1 cellular context compared by ENCODE assay signal in the genomic region with DNA sequence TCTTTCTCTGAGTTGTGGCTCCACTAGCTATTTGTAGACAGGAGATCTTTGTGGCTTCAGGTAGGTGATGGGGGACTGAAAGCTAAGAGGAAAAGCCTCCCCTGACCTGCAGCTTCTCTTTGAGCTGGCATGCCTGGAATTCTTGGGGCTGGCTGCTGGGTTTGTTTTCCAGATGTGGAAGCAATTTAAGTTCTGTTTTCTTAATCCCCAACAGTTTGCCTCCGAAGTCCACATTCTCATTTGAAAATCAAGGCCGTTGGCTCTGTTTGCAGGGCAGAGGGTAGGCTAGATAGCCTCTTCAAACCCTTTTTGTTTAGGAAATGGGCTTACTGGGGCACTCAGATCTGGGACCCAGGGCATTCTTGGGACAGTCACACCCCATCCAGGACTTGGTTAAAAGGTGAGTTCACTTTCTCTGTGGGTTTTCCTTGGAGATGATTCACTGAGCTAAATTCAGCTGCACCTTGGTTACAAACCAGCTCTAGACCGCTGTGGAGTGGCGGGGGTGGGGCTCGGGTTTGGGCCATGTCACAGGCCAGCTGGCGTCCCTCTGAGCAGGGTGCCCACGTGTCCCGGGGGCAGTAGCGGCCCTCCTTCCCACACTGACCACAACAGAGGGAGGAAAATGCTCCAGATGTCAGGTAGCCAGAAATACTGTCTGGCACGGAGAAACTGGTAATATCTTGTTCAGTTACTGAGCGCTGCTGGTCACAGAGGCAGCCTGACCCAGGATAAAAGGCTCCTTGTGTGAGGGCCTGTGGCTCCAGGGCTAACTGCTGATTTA.
TF ChIP-seq lines count a peak whose summit lies in the region.

No MANE protein-coding gene starts in this region.

TF ChIP-seq in GM12878, 131 proteins besides CTCF, POLR2A, EP300 and RAD21 (continued from another document):
- TF ChIP-seq, protein P1, sequence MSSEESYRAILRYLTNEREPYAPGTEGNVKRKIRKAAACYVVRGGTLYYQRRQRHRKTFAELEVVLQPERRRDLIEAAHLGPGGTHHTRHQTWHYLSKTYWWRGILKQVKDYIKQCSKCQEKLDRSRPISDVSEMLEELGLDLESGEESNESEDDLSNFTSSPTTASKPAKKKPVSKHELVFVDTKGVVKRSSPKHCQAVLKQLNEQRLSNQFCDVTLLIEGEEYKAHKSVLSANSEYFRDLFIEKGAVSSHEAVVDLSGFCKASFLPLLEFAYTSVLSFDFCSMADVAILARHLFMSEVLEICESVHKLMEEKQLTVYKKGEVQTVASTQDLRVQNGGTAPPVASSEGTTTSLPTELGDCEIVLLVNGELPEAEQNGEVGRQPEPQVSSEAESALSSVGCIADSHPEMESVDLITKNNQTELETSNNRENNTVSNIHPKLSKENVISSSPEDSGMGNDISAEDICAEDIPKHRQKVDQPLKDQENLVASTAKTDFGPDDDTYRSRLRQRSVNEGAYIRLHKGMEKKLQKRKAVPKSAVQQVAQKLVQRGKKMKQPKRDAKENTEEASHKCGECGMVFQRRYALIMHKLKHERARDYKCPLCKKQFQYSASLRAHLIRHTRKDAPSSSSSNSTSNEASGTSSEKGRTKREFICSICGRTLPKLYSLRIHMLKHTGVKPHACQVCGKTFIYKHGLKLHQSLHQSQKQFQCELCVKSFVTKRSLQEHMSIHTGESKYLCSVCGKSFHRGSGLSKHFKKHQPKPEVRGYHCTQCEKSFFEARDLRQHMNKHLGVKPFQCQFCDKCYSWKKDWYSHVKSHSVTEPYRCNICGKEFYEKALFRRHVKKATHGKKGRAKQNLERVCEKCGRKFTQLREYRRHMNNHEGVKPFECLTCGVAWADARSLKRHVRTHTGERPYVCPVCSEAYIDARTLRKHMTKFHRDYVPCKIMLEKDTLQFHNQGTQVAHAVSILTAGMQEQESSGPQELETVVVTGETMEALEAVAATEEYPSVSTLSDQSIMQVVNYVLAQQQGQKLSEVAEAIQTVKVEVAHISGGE (CRISPR knock-in tag; IDR thresholded peaks at IDR 0.05), result no peak
- TF ChIP-seq RFX5 (IDR thresholded peaks at IDR 0.05; ENCODE audit: low read depth, low read length) (no peak), IKZF2 (IDR thresholded peaks at IDR 0.05) (0 out of 4 replicates have a peak, but pooled peaks of 1 of the 2 experiments have one; percentile 9), ZNF622 (IDR thresholded peaks at IDR 0.05) (no peak), MEF2B (IDR thresholded peaks at IDR 0.05; ENCODE audit: partially characterized antibody, poor library complexity, severe bottlenecking) (no peak), CBX3 (IDR thresholded peaks at IDR 0.05; ENCODE audit: borderline replicate concordance, low read depth) (no peak), CBFB (IDR thresholded peaks at IDR 0.05; ENCODE audit: low read depth) (0 out of 2 replicates have a peak, but pooled peaks have one; percentile 36), BHLHE40 (IDR thresholded peaks at IDR 0.05; ENCODE audit: borderline replicate concordance in 1 of 2, low read depth in 2 of 2, low read length in 1 of 2) (peak in 1 of 2 experiments; percentile 30; a peak in 1 of 4 replicates), CREB1 (IDR thresholded peaks at IDR 0.05; ENCODE audit: low read depth) (no peak), YBX1 (IDR thresholded peaks at IDR 0.05) (no peak), BCL11A (IDR thresholded peaks at IDR 0.05; ENCODE audit: low read depth, low read length) (no peak), RAD51 (IDR thresholded peaks at IDR 0.05) (0 out of 2 replicates have a peak, but pooled peaks have one; percentile 14), CREM (IDR thresholded peaks at IDR 0.05; ENCODE audit: low read depth) (no peak), MTA2 (IDR thresholded peaks at IDR 0.05; ENCODE audit: low read depth) (no peak)
- TF ChIP-seq, protein P2, sequence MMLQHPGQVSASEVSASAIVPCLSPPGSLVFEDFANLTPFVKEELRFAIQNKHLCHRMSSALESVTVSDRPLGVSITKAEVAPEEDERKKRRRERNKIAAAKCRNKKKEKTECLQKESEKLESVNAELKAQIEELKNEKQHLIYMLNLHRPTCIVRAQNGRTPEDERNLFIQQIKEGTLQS (IDR thresholded peaks at IDR 0.05; ENCODE audit: borderline replicate concordance, extremely low read depth, low read depth, low read length), result no peak
- TF ChIP-seq, protein P3, sequence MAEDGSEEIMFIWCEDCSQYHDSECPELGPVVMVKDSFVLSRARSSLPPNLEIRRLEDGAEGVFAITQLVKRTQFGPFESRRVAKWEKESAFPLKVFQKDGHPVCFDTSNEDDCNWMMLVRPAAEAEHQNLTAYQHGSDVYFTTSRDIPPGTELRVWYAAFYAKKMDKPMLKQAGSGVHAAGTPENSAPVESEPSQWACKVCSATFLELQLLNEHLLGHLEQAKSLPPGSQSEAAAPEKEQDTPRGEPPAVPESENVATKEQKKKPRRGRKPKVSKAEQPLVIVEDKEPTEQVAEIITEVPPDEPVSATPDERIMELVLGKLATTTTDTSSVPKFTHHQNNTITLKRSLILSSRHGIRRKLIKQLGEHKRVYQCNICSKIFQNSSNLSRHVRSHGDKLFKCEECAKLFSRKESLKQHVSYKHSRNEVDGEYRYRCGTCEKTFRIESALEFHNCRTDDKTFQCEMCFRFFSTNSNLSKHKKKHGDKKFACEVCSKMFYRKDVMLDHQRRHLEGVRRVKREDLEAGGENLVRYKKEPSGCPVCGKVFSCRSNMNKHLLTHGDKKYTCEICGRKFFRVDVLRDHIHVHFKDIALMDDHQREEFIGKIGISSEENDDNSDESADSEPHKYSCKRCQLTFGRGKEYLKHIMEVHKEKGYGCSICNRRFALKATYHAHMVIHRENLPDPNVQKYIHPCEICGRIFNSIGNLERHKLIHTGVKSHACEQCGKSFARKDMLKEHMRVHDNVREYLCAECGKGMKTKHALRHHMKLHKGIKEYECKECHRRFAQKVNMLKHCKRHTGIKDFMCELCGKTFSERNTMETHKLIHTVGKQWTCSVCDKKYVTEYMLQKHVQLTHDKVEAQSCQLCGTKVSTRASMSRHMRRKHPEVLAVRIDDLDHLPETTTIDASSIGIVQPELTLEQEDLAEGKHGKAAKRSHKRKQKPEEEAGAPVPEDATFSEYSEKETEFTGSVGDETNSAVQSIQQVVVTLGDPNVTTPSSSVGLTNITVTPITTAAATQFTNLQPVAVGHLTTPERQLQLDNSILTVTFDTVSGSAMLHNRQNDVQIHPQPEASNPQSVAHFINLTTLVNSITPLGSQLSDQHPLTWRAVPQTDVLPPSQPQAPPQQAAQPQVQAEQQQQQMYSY (CRISPR knock-in tag; IDR thresholded peaks at IDR 0.05), result no peak
- TF ChIP-seq, protein P4, sequence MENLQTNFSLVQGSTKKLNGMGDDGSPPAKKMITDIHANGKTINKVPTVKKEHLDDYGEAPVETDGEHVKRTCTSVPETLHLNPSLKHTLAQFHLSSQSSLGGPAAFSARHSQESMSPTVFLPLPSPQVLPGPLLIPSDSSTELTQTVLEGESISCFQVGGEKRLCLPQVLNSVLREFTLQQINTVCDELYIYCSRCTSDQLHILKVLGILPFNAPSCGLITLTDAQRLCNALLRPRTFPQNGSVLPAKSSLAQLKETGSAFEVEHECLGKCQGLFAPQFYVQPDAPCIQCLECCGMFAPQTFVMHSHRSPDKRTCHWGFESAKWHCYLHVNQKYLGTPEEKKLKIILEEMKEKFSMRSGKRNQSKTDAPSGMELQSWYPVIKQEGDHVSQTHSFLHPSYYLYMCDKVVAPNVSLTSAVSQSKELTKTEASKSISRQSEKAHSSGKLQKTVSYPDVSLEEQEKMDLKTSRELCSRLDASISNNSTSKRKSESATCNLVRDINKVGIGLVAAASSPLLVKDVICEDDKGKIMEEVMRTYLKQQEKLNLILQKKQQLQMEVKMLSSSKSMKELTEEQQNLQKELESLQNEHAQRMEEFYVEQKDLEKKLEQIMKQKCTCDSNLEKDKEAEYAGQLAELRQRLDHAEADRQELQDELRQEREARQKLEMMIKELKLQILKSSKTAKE (IDR thresholded peaks at IDR 0.05; ENCODE audit: low read depth, poor library complexity, severe bottlenecking), result no peak
